In the genomic region with DNA sequence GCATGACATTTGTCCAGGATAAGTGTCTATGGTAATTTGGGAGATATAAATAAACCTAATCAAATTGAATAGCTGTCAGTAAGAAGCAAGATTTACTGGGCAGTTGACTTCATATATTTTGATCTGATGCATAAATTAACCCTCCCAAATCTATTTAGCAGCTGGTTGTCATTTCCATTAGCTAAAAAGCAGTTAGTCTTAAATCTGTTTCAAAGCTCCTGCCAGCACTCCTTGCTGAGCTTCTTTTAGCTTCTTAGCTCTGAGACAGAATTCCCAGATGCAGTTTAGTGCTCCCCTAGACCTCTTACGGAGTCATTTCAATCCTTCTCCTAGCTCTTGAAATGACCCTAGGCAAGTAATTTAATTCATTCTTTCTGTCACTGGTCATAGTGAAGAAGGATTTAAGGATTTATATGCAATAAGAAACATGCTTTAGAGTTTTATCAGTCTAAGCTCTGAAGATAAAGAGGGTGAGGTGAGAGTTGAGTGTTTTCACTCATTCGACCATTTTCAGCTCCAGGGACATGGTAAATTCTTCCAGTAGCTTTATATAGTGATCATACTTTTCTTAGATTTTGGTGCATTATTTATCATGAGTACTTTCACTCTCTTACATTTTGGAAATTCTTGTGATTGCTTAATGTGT, we compare ENCODE assay signal across 2 cellular contexts.
TF ChIP-seq lines count a peak whose summit lies in the region.

No MANE protein-coding gene starts in this region.

TF ChIP-seq in A549, 52 proteins besides CTCF, POLR2A, EP300 and RAD21 (continued from another document):
- TF ChIP-seq, protein P1, sequence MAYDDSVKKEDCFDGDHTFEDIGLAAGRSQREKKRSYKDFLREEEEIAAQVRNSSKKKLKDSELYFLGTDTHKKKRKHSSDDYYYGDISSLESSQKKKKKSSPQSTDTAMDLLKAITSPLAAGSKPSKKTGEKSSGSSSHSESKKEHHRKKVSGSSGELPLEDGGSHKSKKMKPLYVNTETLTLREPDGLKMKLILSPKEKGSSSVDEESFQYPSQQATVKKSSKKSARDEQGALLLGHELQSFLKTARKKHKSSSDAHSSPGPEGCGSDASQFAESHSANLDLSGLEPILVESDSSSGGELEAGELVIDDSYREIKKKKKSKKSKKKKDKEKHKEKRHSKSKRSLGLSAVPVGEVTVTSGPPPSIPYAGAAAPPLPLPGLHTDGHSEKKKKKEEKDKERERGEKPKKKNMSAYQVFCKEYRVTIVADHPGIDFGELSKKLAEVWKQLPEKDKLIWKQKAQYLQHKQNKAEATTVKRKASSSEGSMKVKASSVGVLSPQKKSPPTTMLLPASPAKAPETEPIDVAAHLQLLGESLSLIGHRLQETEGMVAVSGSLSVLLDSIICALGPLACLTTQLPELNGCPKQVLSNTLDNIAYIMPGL (CRISPR knock-in tag; IDR thresholded peaks at IDR 0.05; ENCODE audit: borderline replicate concordance), result no peak
- TF ChIP-seq, protein P2, sequence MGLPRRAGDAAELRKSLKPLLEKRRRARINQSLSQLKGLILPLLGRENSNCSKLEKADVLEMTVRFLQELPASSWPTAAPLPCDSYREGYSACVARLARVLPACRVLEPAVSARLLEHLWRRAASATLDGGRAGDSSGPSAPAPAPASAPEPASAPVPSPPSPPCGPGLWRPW (IDR thresholded peaks at IDR 0.05), result no peak
- TF ChIP-seq RARB (CRISPR knock-in tag; IDR thresholded peaks at IDR 0.05) (no peak), HOXA7 (CRISPR knock-in tag; IDR thresholded peaks at IDR 0.05) (no peak), SMC3 (IDR thresholded peaks at IDR 0.05) (no peak), GATA3 (IDR thresholded peaks at IDR 0.05; ENCODE audit: borderline replicate concordance) (no peak)
- TF ChIP-seq, protein P3, sequence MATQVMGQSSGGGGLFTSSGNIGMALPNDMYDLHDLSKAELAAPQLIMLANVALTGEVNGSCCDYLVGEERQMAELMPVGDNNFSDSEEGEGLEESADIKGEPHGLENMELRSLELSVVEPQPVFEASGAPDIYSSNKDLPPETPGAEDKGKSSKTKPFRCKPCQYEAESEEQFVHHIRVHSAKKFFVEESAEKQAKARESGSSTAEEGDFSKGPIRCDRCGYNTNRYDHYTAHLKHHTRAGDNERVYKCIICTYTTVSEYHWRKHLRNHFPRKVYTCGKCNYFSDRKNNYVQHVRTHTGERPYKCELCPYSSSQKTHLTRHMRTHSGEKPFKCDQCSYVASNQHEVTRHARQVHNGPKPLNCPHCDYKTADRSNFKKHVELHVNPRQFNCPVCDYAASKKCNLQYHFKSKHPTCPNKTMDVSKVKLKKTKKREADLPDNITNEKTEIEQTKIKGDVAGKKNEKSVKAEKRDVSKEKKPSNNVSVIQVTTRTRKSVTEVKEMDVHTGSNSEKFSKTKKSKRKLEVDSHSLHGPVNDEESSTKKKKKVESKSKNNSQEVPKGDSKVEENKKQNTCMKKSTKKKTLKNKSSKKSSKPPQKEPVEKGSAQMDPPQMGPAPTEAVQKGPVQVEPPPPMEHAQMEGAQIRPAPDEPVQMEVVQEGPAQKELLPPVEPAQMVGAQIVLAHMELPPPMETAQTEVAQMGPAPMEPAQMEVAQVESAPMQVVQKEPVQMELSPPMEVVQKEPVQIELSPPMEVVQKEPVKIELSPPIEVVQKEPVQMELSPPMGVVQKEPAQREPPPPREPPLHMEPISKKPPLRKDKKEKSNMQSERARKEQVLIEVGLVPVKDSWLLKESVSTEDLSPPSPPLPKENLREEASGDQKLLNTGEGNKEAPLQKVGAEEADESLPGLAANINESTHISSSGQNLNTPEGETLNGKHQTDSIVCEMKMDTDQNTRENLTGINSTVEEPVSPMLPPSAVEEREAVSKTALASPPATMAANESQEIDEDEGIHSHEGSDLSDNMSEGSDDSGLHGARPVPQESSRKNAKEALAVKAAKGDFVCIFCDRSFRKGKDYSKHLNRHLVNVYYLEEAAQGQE (IDR thresholded peaks at IDR 0.05), result no peak

TF ChIP-seq in HEK293, 187 proteins besides CTCF, POLR2A, EP300 and RAD21 (continued from another document):
- TF ChIP-seq, protein P4, sequence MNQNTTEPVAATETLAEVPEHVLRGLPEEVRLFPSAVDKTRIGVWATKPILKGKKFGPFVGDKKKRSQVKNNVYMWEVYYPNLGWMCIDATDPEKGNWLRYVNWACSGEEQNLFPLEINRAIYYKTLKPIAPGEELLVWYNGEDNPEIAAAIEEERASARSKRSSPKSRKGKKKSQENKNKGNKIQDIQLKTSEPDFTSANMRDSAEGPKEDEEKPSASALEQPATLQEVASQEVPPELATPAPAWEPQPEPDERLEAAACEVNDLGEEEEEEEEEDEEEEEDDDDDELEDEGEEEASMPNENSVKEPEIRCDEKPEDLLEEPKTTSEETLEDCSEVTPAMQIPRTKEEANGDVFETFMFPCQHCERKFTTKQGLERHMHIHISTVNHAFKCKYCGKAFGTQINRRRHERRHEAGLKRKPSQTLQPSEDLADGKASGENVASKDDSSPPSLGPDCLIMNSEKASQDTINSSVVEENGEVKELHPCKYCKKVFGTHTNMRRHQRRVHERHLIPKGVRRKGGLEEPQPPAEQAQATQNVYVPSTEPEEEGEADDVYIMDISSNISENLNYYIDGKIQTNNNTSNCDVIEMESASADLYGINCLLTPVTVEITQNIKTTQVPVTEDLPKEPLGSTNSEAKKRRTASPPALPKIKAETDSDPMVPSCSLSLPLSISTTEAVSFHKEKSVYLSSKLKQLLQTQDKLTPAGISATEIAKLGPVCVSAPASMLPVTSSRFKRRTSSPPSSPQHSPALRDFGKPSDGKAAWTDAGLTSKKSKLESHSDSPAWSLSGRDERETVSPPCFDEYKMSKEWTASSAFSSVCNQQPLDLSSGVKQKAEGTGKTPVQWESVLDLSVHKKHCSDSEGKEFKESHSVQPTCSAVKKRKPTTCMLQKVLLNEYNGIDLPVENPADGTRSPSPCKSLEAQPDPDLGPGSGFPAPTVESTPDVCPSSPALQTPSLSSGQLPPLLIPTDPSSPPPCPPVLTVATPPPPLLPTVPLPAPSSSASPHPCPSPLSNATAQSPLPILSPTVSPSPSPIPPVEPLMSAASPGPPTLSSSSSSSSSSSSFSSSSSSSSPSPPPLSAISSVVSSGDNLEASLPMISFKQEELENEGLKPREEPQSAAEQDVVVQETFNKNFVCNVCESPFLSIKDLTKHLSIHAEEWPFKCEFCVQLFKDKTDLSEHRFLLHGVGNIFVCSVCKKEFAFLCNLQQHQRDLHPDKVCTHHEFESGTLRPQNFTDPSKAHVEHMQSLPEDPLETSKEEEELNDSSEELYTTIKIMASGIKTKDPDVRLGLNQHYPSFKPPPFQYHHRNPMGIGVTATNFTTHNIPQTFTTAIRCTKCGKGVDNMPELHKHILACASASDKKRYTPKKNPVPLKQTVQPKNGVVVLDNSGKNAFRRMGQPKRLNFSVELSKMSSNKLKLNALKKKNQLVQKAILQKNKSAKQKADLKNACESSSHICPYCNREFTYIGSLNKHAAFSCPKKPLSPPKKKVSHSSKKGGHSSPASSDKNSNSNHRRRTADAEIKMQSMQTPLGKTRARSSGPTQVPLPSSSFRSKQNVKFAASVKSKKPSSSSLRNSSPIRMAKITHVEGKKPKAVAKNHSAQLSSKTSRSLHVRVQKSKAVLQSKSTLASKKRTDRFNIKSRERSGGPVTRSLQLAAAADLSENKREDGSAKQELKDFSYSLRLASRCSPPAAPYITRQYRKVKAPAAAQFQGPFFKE (tag by site-specific recombination; IDR thresholded peaks at IDR 0.05; ENCODE audit: borderline replicate concordance), result no peak
- TF ChIP-seq ZNF248 (tag by site-specific recombination; IDR thresholded peaks at IDR 0.05) (no peak), ZNF548 (tag by site-specific recombination; IDR thresholded peaks at IDR 0.05) (no peak), ZNF747 (tag by site-specific recombination; IDR thresholded peaks at IDR 0.05) (no peak), ZNF341 (tag by site-specific recombination; IDR thresholded peaks at IDR 0.05; ENCODE audit: low read depth) (no peak), PRDM1 (tag by site-specific recombination; IDR thresholded peaks at IDR 0.05) (peak; percentile 54; the same call in 1 of the 2 replicates), ZNF391 (tag by site-specific recombination; IDR thresholded peaks at IDR 0.05; ENCODE audit: borderline replicate concordance, low read depth) (no peak), FEZF1 (tag by site-specific recombination; IDR thresholded peaks at IDR 0.05) (peak; percentile 57; the same call in 1 of the 2 replicates), ZNF843 (tag by site-specific recombination; IDR thresholded peaks at IDR 0.05) (peak; percentile 43; the same call in 1 of the 2 replicates)
- TF ChIP-seq, protein P5, sequence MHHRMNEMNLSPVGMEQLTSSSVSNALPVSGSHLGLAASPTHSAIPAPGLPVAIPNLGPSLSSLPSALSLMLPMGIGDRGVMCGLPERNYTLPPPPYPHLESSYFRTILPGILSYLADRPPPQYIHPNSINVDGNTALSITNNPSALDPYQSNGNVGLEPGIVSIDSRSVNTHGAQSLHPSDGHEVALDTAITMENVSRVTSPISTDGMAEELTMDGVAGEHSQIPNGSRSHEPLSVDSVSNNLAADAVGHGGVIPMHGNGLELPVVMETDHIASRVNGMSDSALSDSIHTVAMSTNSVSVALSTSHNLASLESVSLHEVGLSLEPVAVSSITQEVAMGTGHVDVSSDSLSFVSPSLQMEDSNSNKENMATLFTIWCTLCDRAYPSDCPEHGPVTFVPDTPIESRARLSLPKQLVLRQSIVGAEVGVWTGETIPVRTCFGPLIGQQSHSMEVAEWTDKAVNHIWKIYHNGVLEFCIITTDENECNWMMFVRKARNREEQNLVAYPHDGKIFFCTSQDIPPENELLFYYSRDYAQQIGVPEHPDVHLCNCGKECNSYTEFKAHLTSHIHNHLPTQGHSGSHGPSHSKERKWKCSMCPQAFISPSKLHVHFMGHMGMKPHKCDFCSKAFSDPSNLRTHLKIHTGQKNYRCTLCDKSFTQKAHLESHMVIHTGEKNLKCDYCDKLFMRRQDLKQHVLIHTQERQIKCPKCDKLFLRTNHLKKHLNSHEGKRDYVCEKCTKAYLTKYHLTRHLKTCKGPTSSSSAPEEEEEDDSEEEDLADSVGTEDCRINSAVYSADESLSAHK (tag by site-specific recombination; IDR thresholded peaks at IDR 0.05), result peak; percentile 26; the same call in 1 of the 2 replicates
- TF ChIP-seq, protein P6, sequence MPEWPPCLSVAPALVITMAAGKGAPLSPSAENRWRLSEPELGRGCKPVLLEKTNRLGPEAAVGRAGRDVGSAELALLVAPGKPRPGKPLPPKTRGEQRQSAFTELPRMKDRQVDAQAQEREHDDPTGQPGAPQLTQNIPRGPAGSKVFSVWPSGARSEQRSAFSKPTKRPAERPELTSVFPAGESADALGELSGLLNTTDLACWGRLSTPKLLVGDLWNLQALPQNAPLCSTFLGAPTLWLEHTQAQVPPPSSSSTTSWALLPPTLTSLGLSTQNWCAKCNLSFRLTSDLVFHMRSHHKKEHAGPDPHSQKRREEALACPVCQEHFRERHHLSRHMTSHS (tag by site-specific recombination; IDR thresholded peaks at IDR 0.05), result no peak
TF ChIP-seq in HEK293: peak in this region for 5.
